32 cellular contexts compared by ENCODE assay signal in the genomic region with DNA sequence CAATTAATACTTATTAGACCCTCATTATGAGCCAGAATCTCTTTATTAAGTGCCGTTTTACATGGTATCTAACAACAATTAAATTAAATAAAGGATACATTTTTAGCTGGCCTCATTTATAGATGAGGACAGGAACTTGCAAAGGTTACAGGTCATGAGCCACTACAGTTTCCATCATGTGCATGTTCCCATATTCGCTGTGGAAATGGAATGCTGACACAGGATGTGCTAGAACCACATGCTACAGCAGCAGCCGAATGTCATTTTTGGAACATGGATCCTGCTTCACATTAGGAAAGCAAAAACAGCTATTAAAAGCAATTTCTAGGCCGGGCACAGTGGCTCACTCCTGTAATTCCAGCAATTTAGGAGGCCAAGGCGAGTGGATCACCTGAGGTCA. TPM values are rescaled to one million over a fixed set of nuclear protein-coding genes. Genes with fewer than 3 reads are reported as not detected.
"Had no signal": no experiment of that assay in that cellular context is flagged by ENCODE, and none has a peak within 500 bp of the region (broad histone marks: within the 10 kb centered on the region; RNA-seq: fewer than 3 reads in every experiment).

No MANE protein-coding gene starts in this region.

- DNase-seq: natural killer cell; occipital lobe; ovary; posterior cingulate gyrus; psoas muscle; right cardiac atrium; right lobe of liver; stimulated activated CD4-positive, alpha-beta T cell treated with anti-CD3 and anti-CD28 coated beads, Interleukin-12 subunit alpha, Interleukin-12 subunit beta, amount 100 ng/mL, for 4 hours; stimulated activated CD4-positive, alpha-beta T cell treated with anti-CD3 and anti-CD28 coated beads, Interleukin-1b, Interleukin-23, amount 100 ng/mL, for 48 hours; stimulated activated CD4-positive, alpha-beta T cell treated with anti-CD3 and anti-CD28 coated beads, Interleukin-4, amount 100 ng/mL, for 1 hour; stimulated activated CD4-positive, alpha-beta T cell treated with anti-CD3 and anti-CD28 coated beads, Interleukin-4, amount 100 ng/mL, for 4 hours; stimulated activated CD8-positive, alpha-beta memory T cell treated with anti-CD3 and anti-CD28 coated beads, Interleukin-4, amount 100 ng/mL, for 48 hours; stimulated activated naive CD4-positive, alpha-beta T cell; stimulated activated naive CD8-positive, alpha-beta T cell treated with anti-CD3 and anti-CD28 coated beads, Interleukin-15, amount 100 ng/mL, for 72 hours; stimulated activated naive CD8-positive, alpha-beta T cell treated with anti-CD3 and anti-CD28 coated beads, Interleukin-15, Interleukin-2, amounts not matched to agents 100 U/mL and 50 U/mL, for 24 hours; substantia nigra; testis; tibial artery; trophoblast cell; upper lobe of left lung had no signal

- H3K4me3 ChIP-seq: neural progenitor cell, ovary, psoas muscle, right lobe of liver, skin epidermis, smooth muscle cell, spleen, suprapubic skin, testis, tibial artery, upper lobe of left lung, vagina had no signal

- H3K9me3 ChIP-seq: ovary, psoas muscle, right lobe of liver, spleen, suprapubic skin, testis, tibial artery, upper lobe of left lung, vagina had no signal

- ATAC-seq: natural killer cell; psoas muscle; right cardiac atrium; stimulated activated memory B cell treated with anti-CD40 and anti-IgM and Interleukin-4, amounts not matched to agents 10 μg/mL and 1 μg/mL and 100 μg/mL, for 72 hours; stimulated activated naive CD8-positive, alpha-beta T cell treated with anti-CD3 and anti-CD28 coated beads, Interleukin-15, amount 100 ng/mL, for 72 hours; stimulated activated naive CD8-positive, alpha-beta T cell treated with anti-CD3 and anti-CD28 coated beads, Interleukin-15, Interleukin-2, amounts not matched to agents 100 U/mL and 50 U/mL, for 24 hours had no signal

- H3K27ac ChIP-seq: neural progenitor cell, ovary, parathyroid adenoma, psoas muscle, right lobe of liver, skin epidermis, spleen, suprapubic skin, testis, tibial artery, upper lobe of left lung, vagina had no signal

- H3K27me3 ChIP-seq: neural progenitor cell, ovary, right lobe of liver, spleen, suprapubic skin, testis, tibial artery, upper lobe of left lung, vagina had no signal

- FAIRE-seq: urothelium cell line had no signal

- H3K4me1 ChIP-seq: neural progenitor cell, parathyroid adenoma, psoas muscle, right lobe of liver, testis, tibial artery had no signal

- H3K36me3 ChIP-seq: neural progenitor cell, ovary, right lobe of liver, vagina had no signal

RNA-seq across cellular contexts. Expression of a gene that starts 34.8 kb away (rescaled TPM):
- total RNA-seq: osteoblast, progenitor cell of endocrine pancreas, smooth muscle cell had no signal
- polyA plus RNA-seq: neural cell, smooth muscle cell had no signal
